Comparison of ENCODE assay signal across 23 cellular contexts in the genomic region with DNA sequence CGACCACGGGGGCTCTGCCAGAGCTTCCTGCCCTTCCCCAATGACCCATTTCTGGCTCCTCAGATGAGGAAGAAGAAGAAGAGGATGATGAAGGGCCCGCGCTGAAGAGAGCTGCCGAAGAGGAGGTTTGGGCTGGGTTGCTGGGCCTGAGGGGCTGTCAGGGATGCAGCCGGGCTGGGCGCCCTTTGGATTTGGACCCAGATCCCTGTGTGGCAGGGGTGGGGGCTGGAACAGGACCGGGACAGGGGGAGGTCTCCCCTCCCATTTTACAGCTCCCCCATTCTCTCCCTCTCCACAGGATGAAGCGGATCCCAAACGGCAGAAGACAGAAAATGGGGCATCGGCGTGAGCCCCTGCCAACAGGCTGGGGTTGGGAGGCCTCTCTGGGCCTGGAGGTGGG. TPM values are rescaled to one million over a fixed set of nuclear protein-coding genes. Genes with fewer than 3 reads are reported as not detected.
DNase-seq lines count a peak whose midpoint lies in the region; ATAC-seq, FAIRE-seq and TF ChIP-seq lines count a peak whose summit lies in the region.
"Had no signal": no experiment of that assay in that cellular context is flagged by ENCODE, and none has a peak within 500 bp of the region (broad histone marks: within the 10 kb centered on the region; RNA-seq: fewer than 3 reads in every experiment).

No MANE protein-coding gene starts in this region.

- DNase-seq in activated CD8-positive, alpha-beta memory T cell treated with anti-CD3 and anti-CD28 coated beads, Interleukin-2, amount 10 ng/mL, durations not matched to agents 7 days and 5 days, result no peak
- no peak for DNase-seq in activated CD8-positive, alpha-beta memory T cell treated with anti-CD3 and anti-CD28 coated beads for 24 hours
- DNase-seq in esophagus squamous epithelium (lab: John Stamatoyannopoulos, UW) (no peak), testis (no peak), activated gamma-delta T cell treated with Interleukin-2 at 50 U/mL for 16 hours (no peak), urothelium cell line (ENCODE audit: low spot score) (no peak)
- DNase-seq: activated CD4-positive, alpha-beta T cell treated with anti-CD3 and anti-CD28 coated beads, Interleukin-2, amount 50 U/mL, for 4 hours; activated T-cell treated with anti-CD3 and anti-CD28 coated beads, Interleukin-2, amount 50 U/mL, for 4 hours; body of pancreas; foreskin keratinocyte; GOT3; Karpas-422; mesenchymal stem cell; NCI-H1092 treated with DMSO at 0.1 percent for 48 hours; NCI-H2081; nephron progenitor cell had no signal

- H3K4me1 ChIP-seq in esophagus squamous epithelium (peaks cover 44 to 81% (median 47%) of the 10 kb centered on the region in 3 donors), testis (peaks cover 41% of the 10 kb centered on the region)

- H3K4me1 Mint-ChIP-seq in activated CD8-positive, alpha-beta memory T cell treated with anti-CD3 and anti-CD28 coated beads, Interleukin-2, amount 10 ng/mL, durations not matched to agents 7 days and 5 days, result peaks cover 45% of the 10 kb centered on the region
- H3K4me1 Mint-ChIP-seq in activated T-helper 17 cell treated with anti-CD3 and anti-CD28 coated beads, Interleukin-2, amount 50 U/mL, for 72 hours, result peaks cover 45% of the 10 kb centered on the region

- no peak for FAIRE-seq in urothelium cell line (lab: Jason Lieb, UNC)
- FAIRE-seq: GM19239 had no signal

- intact Hi-C loops in esophagus squamous epithelium (cut with DNase I) (no loop called here), testis (cut with DNase I; ENCODE audit: low total_unique reads) (loop anchor here (10.0 kb wide), 1 partner anchor 55 kb away; a partner anchor contains a TSS)

- H3K4me3 Mint-ChIP-seq in activated CD8-positive, alpha-beta memory T cell treated with anti-CD3 and anti-CD28 coated beads, Interleukin-2, amount 10 ng/mL, durations not matched to agents 7 days and 5 days, result no peak overlapping the region
- H3K4me3 Mint-ChIP-seq in activated T-helper 17 cell treated with anti-CD3 and anti-CD28 coated beads, Interleukin-2, amount 50 U/mL, for 72 hours, result peak overlapping the region; percentile 89
- H3K4me3 Mint-ChIP-seq: activated naive CD8-positive, alpha-beta T cell; activated T-cell treated with anti-CD3 and anti-CD28 coated beads, Interleukin-2, amount 50 U/mL, for 4 hours had no signal

- H3K27me3 Mint-ChIP-seq in activated CD8-positive, alpha-beta memory T cell treated with anti-CD3 and anti-CD28 coated beads, Interleukin-2, amount 10 ng/mL, durations not matched to agents 7 days and 5 days, result peaks cover 8% of the 10 kb centered on the region
- H3K27me3 Mint-ChIP-seq in activated T-helper 17 cell treated with anti-CD3 and anti-CD28 coated beads, Interleukin-2, amount 50 U/mL, for 72 hours, result peaks cover 33% of the 10 kb centered on the region

- H3K36me3 ChIP-seq in esophagus squamous epithelium (peaks cover 4 to 21% (median 4%) of the 10 kb centered on the region in 3 donors), testis (ENCODE audit: low read depth, missing control alignments) (no peaks in the 10 kb centered on the region)
- H3K36me3 ChIP-seq: BLaER1 treated with 17β-estradiol and CSF1 and Interleukin-3, amounts not matched to agents 10 nM and 100 nM had no signal

- TF ChIP-seq POLR2A in esophagus squamous epithelium (IDR thresholded peaks at IDR 0.05) (no peak), testis (IDR thresholded peaks at IDR 0.05) (no peak)

- CTCF ChIA-PET in activated CD8-positive, alpha-beta memory T cell treated with anti-CD3 and anti-CD28 coated beads, Interleukin-2, amount 10 ng/mL, durations not matched to agents 7 days and 5 days (lab: Charles Lee), result interaction anchor here (5.7 to 6.5 kb wide), 2 partner anchors 9 to 17 kb away, joined by 98 to 108 read pairs; a partner anchor contains a TSS

- 76 to 77% methylated on average over 7 to 12 of the region's 12 CpGs for WGBS in esophagus squamous epithelium, 2 donors
- 60 to 75% methylated on average over 12 of the region's 12 CpGs for WGBS in testis, 2 donors

- peak overlapping the region; percentile 34 for H3K27ac Mint-ChIP-seq in activated CD8-positive, alpha-beta memory T cell treated with anti-CD3 and anti-CD28 coated beads, Interleukin-2, amount 10 ng/mL, durations not matched to agents 7 days and 5 days
- peak overlapping the region; percentile 52 for H3K27ac Mint-ChIP-seq in activated T-helper 17 cell treated with anti-CD3 and anti-CD28 coated beads, Interleukin-2, amount 50 U/mL, for 72 hours
- H3K27ac Mint-ChIP-seq: activated naive CD8-positive, alpha-beta T cell had no signal

- H3K27ac ChIP-seq in esophagus squamous epithelium (peak overlapping the region in 3 of 4 donors; percentile 49 to 99 (median 99)), testis (peak overlapping the region; percentile 16 to 66)
- H3K27ac ChIP-seq: foreskin keratinocyte had no signal

- H3K36me3 Mint-ChIP-seq in activated CD8-positive, alpha-beta memory T cell treated with anti-CD3 and anti-CD28 coated beads, Interleukin-2, amount 10 ng/mL, durations not matched to agents 7 days and 5 days, result peaks cover 23% of the 10 kb centered on the region
- peaks cover 75% of the 10 kb centered on the region for H3K36me3 Mint-ChIP-seq in activated T-helper 17 cell treated with anti-CD3 and anti-CD28 coated beads, Interleukin-2, amount 50 U/mL, for 72 hours (ENCODE audit: low read depth)

- peaks cover 0 to 9% (median 0%) of the 10 kb centered on the region in 4 donors for H3K27me3 ChIP-seq in esophagus squamous epithelium
- no peaks in the 10 kb centered on the region for H3K27me3 ChIP-seq in testis
- H3K27me3 ChIP-seq: body of pancreas had no signal

- no peaks in the 10 kb centered on the region for H3K9me3 ChIP-seq in esophagus squamous epithelium
- no peaks in the 10 kb centered on the region for H3K9me3 ChIP-seq in testis
- H3K9me3 ChIP-seq: BLaER1 treated with 17β-estradiol and CSF1 and Interleukin-3, amounts not matched to agents 10 nM and 100 nM; body of pancreas had no signal

- TF ChIP-seq CTCF in esophagus squamous epithelium (IDR thresholded peaks at IDR 0.05) (no peak), testis (IDR thresholded peaks at IDR 0.05) (no peak)

- H3K4me3 ChIP-seq in esophagus squamous epithelium (no peak overlapping the region), testis (no peak overlapping the region)
- H3K4me3 ChIP-seq: BLaER1 treated with 17β-estradiol and CSF1 and Interleukin-3, amounts not matched to agents 10 nM and 100 nM; body of pancreas had no signal

- no peak for ATAC-seq in activated CD8-positive, alpha-beta memory T cell treated with anti-CD3 and anti-CD28 coated beads, Interleukin-2, amount 10 ng/mL, durations not matched to agents 7 days and 5 days
- no peak for ATAC-seq in activated T-helper 17 cell treated with anti-CD3 and anti-CD28 coated beads, Interleukin-2, amount 50 U/mL, for 72 hours (replicated peaks)
- ATAC-seq in GM18861 (IDR thresholded peaks at IDR 0.05; ENCODE audit: unreplicated experiment), result no peak
- ATAC-seq: activated T-cell treated with anti-CD3 and anti-CD28 coated beads, Interleukin-2, amount 50 U/mL, for 4 hours; body of pancreas; foreskin keratinocyte had no signal

- H3K9me3 Mint-ChIP-seq in activated CD8-positive, alpha-beta memory T cell treated with anti-CD3 and anti-CD28 coated beads, Interleukin-2, amount 10 ng/mL, durations not matched to agents 7 days and 5 days (ENCODE audit: low read depth), result no peaks in the 10 kb centered on the region
- H3K9me3 Mint-ChIP-seq in activated T-helper 17 cell treated with anti-CD3 and anti-CD28 coated beads, Interleukin-2, amount 50 U/mL, for 72 hours, result no peaks in the 10 kb centered on the region
- H3K9me3 Mint-ChIP-seq: activated T-cell treated with anti-CD3 and anti-CD28 coated beads, Interleukin-2, amount 50 U/mL, for 4 hours; nephron progenitor cell had no signal

RNA-seq across cellular contexts. Expression of a gene that starts 2.2 kb away (rescaled TPM):
- total RNA-seq in activated CD8-positive, alpha-beta memory T cell treated with anti-CD3 and anti-CD28 coated beads, Interleukin-2, amount 10 ng/mL, durations not matched to agents 7 days and 5 days, result 100 to 1,000 TPM; 320 to 420 TPM
- total RNA-seq in activated T-helper 17 cell treated with anti-CD3 and anti-CD28 coated beads, Interleukin-2, amount 50 U/mL, for 72 hours, result 100 to 1,000 TPM in 1 of 2 donors, 10 to 100 TPM in 1; 45.6 to 206 TPM
- under 1 TPM in 3 of 4 donors, not detected in 1; 0.35 to 0.76 (median 0.50) TPM for total RNA-seq in esophagus squamous epithelium
- total RNA-seq in testis, result 1 to 10 TPM; 4.1 to 7.1 TPM
- polyA plus RNA-seq in testis (ENCODE audit: insufficient read depth, low read depth, low replicate concordance), result 6.3 TPM
- total RNA-seq: body of pancreas, kidney epithelial cell had no signal

RNA-seq across cellular contexts. Expression of a gene that starts 3.9 kb away (rescaled TPM):
- total RNA-seq in activated CD8-positive, alpha-beta memory T cell treated with anti-CD3 and anti-CD28 coated beads, Interleukin-2, amount 10 ng/mL, durations not matched to agents 7 days and 5 days, result 100 to 1,000 TPM; 131 to 142 TPM
- total RNA-seq in activated T-helper 17 cell treated with anti-CD3 and anti-CD28 coated beads, Interleukin-2, amount 50 U/mL, for 72 hours, result 100 to 1,000 TPM in 1 of 2 donors, 10 to 100 TPM in 1; 71.3 to 161 TPM
- total RNA-seq in esophagus squamous epithelium (100 to 1,000 TPM in 3 of 4 donors, 10 to 100 TPM in 1; 78.2 to 149 (median 123) TPM), testis (10 to 100 TPM; 53.4 to 64.3 TPM)
- 185 TPM for polyA plus RNA-seq in testis (ENCODE audit: insufficient read depth, low read depth, low replicate concordance)

RNA-seq across cellular contexts. Expression of a gene that starts 17.2 kb away (rescaled TPM):
- 100 to 1,000 TPM; 102 to 113 TPM for total RNA-seq in activated CD8-positive, alpha-beta memory T cell treated with anti-CD3 and anti-CD28 coated beads, Interleukin-2, amount 10 ng/mL, durations not matched to agents 7 days and 5 days
- total RNA-seq in activated T-helper 17 cell treated with anti-CD3 and anti-CD28 coated beads, Interleukin-2, amount 50 U/mL, for 72 hours, result 100 to 1,000 TPM; 132 to 279 TPM
- total RNA-seq in esophagus squamous epithelium (100 to 1,000 TPM; 158 to 170 (median 162) TPM), testis (100 to 1,000 TPM; 211 to 242 TPM)
- 177 TPM for polyA plus RNA-seq in testis (ENCODE audit: insufficient read depth, low read depth, low replicate concordance)

RNA-seq across cellular contexts. Expression of a gene that starts 19.2 kb away (rescaled TPM):
- 1 to 10 TPM in 1 of 2 experiments, under 1 TPM in 1; 0.82 to 1.8 TPM for total RNA-seq in activated CD8-positive, alpha-beta memory T cell treated with anti-CD3 and anti-CD28 coated beads, Interleukin-2, amount 10 ng/mL, durations not matched to agents 7 days and 5 days
- 100 to 1,000 TPM; 224 to 261 TPM for total RNA-seq in activated T-helper 17 cell treated with anti-CD3 and anti-CD28 coated beads, Interleukin-2, amount 50 U/mL, for 72 hours
- total RNA-seq in esophagus squamous epithelium, result 10 to 100 TPM in 1 of 4 donors, 1 to 10 TPM in 3; 1.2 to 11.8 (median 5.0) TPM
- 1 to 10 TPM; 2.0 to 4.5 TPM for total RNA-seq in testis
- polyA plus RNA-seq in testis (ENCODE audit: insufficient read depth, low read depth, low replicate concordance), result 22.2 TPM
- total RNA-seq: foreskin keratinocyte, NCI-H460 had no signal
- polyA plus RNA-seq: foreskin keratinocyte had no signal

RNA-seq across cellular contexts. Expression of a gene that starts 46.2 kb away (rescaled TPM):
- total RNA-seq in activated CD8-positive, alpha-beta memory T cell treated with anti-CD3 and anti-CD28 coated beads, Interleukin-2, amount 10 ng/mL, durations not matched to agents 7 days and 5 days, result 10 to 100 TPM; 28.2 to 30.0 TPM
- 10 to 100 TPM; 36.5 to 38.7 TPM for total RNA-seq in activated T-helper 17 cell treated with anti-CD3 and anti-CD28 coated beads, Interleukin-2, amount 50 U/mL, for 72 hours
- total RNA-seq in esophagus squamous epithelium (10 to 100 TPM; 39.6 to 57.5 (median 49.1) TPM), testis (10 to 100 TPM; 68.3 to 82.4 TPM)
- polyA plus RNA-seq in testis (ENCODE audit: insufficient read depth, low read depth, low replicate concordance), result 69.4 TPM

Comparison
In these comparisons a context has a peak if more than half of its experiments do, and no peak if none do; other contexts are left out.
1. RNA of a gene that starts 2.2 kb away (total RNA-seq): 320 to 420 TPM in activated CD8-positive, alpha-beta memory T cell treated with anti-CD3 and anti-CD28 coated beads, Interleukin-2, amount 10 ng/mL, durations not matched to agents 7 days and 5 days and 45.6 to 206 TPM in activated T-helper 17 cell treated with anti-CD3 and anti-CD28 coated beads, Interleukin-2, amount 50 U/mL, for 72 hours; 4.1 to 7.1 TPM in testis and 0.35 to 0.76 TPM in esophagus squamous epithelium; every median in the first group is over 4 times any median in the second.